Comparison of ENCODE assay signal across 13 cellular contexts in the genomic region with DNA sequence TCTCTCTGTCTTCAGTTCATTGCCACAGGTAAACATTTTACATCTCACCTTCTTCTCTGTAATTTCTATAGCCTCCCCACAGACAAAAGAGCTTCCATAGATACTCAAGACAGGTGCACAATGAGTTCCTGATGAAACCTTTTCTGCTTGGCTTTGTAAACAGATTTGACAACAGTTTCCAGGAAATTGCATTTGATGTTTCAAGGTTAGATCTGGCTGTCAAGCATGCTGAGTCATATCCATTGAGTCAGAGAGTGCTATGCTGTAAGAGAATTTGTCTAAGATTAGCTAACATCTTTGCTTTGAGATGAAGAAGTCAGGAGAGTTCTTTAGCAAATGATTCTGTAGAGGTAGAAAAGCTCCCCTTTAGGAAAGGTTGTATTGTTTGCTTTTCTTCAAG. TPM values are rescaled to one million over a fixed set of nuclear protein-coding genes. Genes with fewer than 3 reads are reported as not detected.
DNase-seq lines count a peak whose midpoint lies in the region; ATAC-seq, FAIRE-seq and TF ChIP-seq lines count a peak whose summit lies in the region.
"Had no signal": no experiment of that assay in that cellular context is flagged by ENCODE, and none has a peak within 500 bp of the region (broad histone marks: within the 10 kb centered on the region; RNA-seq: fewer than 3 reads in every experiment).

No MANE protein-coding gene starts in this region.

- ATAC-seq in A549 = peak; percentile 46 to 78; a peak in 5 of 6 replicates

- FAIRE-seq in A549 (lab: Jason Lieb, UNC) = no peak
- FAIRE-seq in HTR-8/SVneo (lab: Jason Lieb, UNC) = no peak

- peak overlapping the region; percentile 7 to 38; a peak in 3 of 6 replicates for H3K27ac ChIP-seq in A549
- H3K27ac ChIP-seq: C4-2B had no signal

- H3K4me3 ChIP-seq in A549 = no peak overlapping the region
- H3K4me3 ChIP-seq: skin epidermis had no signal

- TF ChIP-seq RAD21 in A549 (conservative IDR thresholded peaks at IDR 0.05 in 1 of 2, IDR thresholded peaks at IDR 0.05 in 1 of 2) = no peak

- TF ChIP-seq CTCF in A549 (IDR thresholded peaks at IDR 0.05) (no peak), GM13976 (IDR thresholded peaks at IDR 0.05; ENCODE audit: borderline replicate concordance, control extremely low read depth, extremely low read depth, insufficient read depth, missing control alignments) (no peak)

- CTCF ChIA-PET in A549 (lab: Yijun Ruan, JAX) = interaction anchor here (0.6 to 1.9 kb wide), 4 partner anchors 9 to 40 kb away, joined by 3 to 7 read pairs (median 3); partner anchors contain the start of gene MAP2

- in situ Hi-C loops in GM13976 (cut with MboI; ENCODE audit: low sequenced_read_pairs, unreplicated experiment) = no loop called here

- peak overlapping the region; percentile 38 for H3K4me2 ChIP-seq in A549

- POLR2A ChIA-PET in A549 (lab: Yijun Ruan, JAX) = interaction anchor here (1.2 kb wide), 1 partner anchor 14 kb away, joined by 6 read pairs; no protein-coding TSS in a partner anchor

- H3K9me3 ChIP-seq in A549 = 0 out of 3 replicates have a peak, but pooled peaks cover 3% of the 10 kb centered on the region

- no peak; a peak in 1 of 5 replicates for TF ChIP-seq EP300 in A549 (IDR thresholded peaks at IDR 0.05)

- H3K4me1 ChIP-seq in A549 = peaks cover 11% of the 10 kb centered on the region; the same call in 1 of the 3 replicates

- peak; percentile 2 to 55 for DNase-seq in A549 (ENCODE audit: low read depth in 1 of 2, low spot score in 1 of 2)
- peak; percentile 28 for DNase-seq in HTR-8/SVneo (ENCODE audit: insufficient read length, low spot score)
- peak; percentile 75 for DNase-seq in RPMI7951 (ENCODE audit: low read depth)
- DNase-seq in glomerular endothelial cell (ENCODE audit: extremely low read depth, low read depth, low spot score) = peak; percentile 63
- DNase-seq in SHP77 treated with DMSO at 0.1 percent for 48 hours (lab: John Stamatoyannopoulos, UW) = no peak
- no peak for DNase-seq in GM13976 (ENCODE audit: low spot score)
- no peak for DNase-seq in Ammon's horn (ENCODE audit: low spot score)
- no peak for DNase-seq in stimulated activated CD4-positive, alpha-beta T cell treated with anti-CD3 and anti-CD28 coated beads, Interleukin-4, amount 100 ng/mL, for 4 hours
- DNase-seq: activated CD4-positive, alpha-beta T cell treated with anti-CD3 and anti-CD28 coated beads for 4 hours; aorta; NCI-H187 had no signal

- no peak for TF ChIP-seq POLR2A in A549 (IDR thresholded peaks at IDR 0.05; ENCODE audit: low read length)

TF ChIP-seq in A549, 52 proteins besides CTCF, POLR2A, EP300 and RAD21:
- TF ChIP-seq RFX5 (IDR thresholded peaks at IDR 0.05) (no peak), FOSL2 (IDR thresholded peaks at IDR 0.05) (peak; percentile 66; the same call in 1 of the 2 replicates), FOSL2 (CRISPR knock-in tag; IDR thresholded peaks at IDR 0.05) (peak; percentile 60), HMGXB4 (CRISPR knock-in tag; IDR thresholded peaks at IDR 0.05; ENCODE audit: borderline replicate concordance) (no peak), TP53 (CRISPR knock-in tag; IDR thresholded peaks at IDR 0.05) (no peak), JUNB (IDR thresholded peaks at IDR 0.05) (peak; percentile 72), POLR2AphosphoS2 (conservative IDR thresholded peaks at IDR 0.05; ENCODE audit: low read length) (no peak), NR3C1 (IDR thresholded peaks at IDR 0.05) (no peak), RCOR1 (IDR thresholded peaks at IDR 0.05; ENCODE audit: low read depth, low read length) (no peak), FOSB (CRISPR knock-in tag; IDR thresholded peaks at IDR 0.05) (no peak), MAFK (IDR thresholded peaks at IDR 0.05; ENCODE audit: partially characterized antibody) (peak; percentile 37), HES2 (IDR thresholded peaks at IDR 0.05) (0 out of 2 replicates have a peak, but pooled peaks have one; percentile 35), MYC (IDR thresholded peaks at IDR 0.05; ENCODE audit: borderline replicate concordance, low read length) (no peak), CEBPB (IDR thresholded peaks at IDR 0.05) (peak in 1 of 2 experiments; percentile 30; a peak in 1 of 4 replicates), HEYL (CRISPR knock-in tag; IDR thresholded peaks at IDR 0.05) (no peak)
- TF ChIP-seq, protein P1, sequence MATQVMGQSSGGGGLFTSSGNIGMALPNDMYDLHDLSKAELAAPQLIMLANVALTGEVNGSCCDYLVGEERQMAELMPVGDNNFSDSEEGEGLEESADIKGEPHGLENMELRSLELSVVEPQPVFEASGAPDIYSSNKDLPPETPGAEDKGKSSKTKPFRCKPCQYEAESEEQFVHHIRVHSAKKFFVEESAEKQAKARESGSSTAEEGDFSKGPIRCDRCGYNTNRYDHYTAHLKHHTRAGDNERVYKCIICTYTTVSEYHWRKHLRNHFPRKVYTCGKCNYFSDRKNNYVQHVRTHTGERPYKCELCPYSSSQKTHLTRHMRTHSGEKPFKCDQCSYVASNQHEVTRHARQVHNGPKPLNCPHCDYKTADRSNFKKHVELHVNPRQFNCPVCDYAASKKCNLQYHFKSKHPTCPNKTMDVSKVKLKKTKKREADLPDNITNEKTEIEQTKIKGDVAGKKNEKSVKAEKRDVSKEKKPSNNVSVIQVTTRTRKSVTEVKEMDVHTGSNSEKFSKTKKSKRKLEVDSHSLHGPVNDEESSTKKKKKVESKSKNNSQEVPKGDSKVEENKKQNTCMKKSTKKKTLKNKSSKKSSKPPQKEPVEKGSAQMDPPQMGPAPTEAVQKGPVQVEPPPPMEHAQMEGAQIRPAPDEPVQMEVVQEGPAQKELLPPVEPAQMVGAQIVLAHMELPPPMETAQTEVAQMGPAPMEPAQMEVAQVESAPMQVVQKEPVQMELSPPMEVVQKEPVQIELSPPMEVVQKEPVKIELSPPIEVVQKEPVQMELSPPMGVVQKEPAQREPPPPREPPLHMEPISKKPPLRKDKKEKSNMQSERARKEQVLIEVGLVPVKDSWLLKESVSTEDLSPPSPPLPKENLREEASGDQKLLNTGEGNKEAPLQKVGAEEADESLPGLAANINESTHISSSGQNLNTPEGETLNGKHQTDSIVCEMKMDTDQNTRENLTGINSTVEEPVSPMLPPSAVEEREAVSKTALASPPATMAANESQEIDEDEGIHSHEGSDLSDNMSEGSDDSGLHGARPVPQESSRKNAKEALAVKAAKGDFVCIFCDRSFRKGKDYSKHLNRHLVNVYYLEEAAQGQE (IDR thresholded peaks at IDR 0.05) = no peak

RNA-seq across cellular contexts. Expression of gene MAP2, which starts 40.6 kb away (rescaled TPM):
- polyA plus RNA-seq in A549 (2011; rRNA removed) = 1.8 and 2.2 TPM in 2 replicates
- 0.30 and 0.43 TPM in 2 replicates for polyA plus RNA-seq in A549 (2012; cell fraction: cytosol; rRNA removed)
- 0.60 and 0.74 TPM in 2 replicates for polyA plus RNA-seq in A549 (2012; cell fraction: nucleus; rRNA removed)
- 0.43 to 0.53 TPM (median 0.50 TPM) in 3 replicates for polyA plus RNA-seq in A549 (2017; fragmentation: RNase III; extraction: RNeasy Plus Mini Kit Qiagen cat#74134 plus additional on column Dnase treatment)
- polyA minus RNA-seq in A549 (2011; rRNA and poly(A)+ RNA removed) = 4.6 and 5.0 TPM in 2 replicates
- total RNA-seq in RPMI7951 (2014; rRNA removed; shearing (Covaris generic)) = 4.9 and 6.7 TPM in 2 replicates
- total RNA-seq in glomerular endothelial cell = 8.8 and 12.9 TPM in 2 replicates

Comparison
In these comparisons a context has a peak if more than half of its experiments do, and no peak if none do; other contexts are left out.
1. DNase-seq: peak in A549 (2 of 2), HTR-8/SVneo (single experiment), RPMI7951 (single experiment) and glomerular endothelial cell (single experiment); none in SHP77 treated with DMSO at 0.1 percent for 48 hours (single experiment), GM13976 (single experiment), Ammon's horn (single experiment) and stimulated activated CD4-positive, alpha-beta T cell treated with anti-CD3 and anti-CD28 coated beads, Interleukin-4, amount 100 ng/mL, for 4 hours (0 of 2).